24 cellular contexts compared by ENCODE assay signal in genomic region chr5:74303575-74303974, GRCh38.
"Had no signal": no experiment of that assay in that cellular context is flagged by ENCODE, and none has a peak within 500 bp of the region (broad histone marks: within the 10 kb centered on the region; RNA-seq: fewer than 3 reads in every experiment).

No MANE protein-coding gene starts in this region.

- H3K27me3 ChIP-seq: brain microvascular endothelial cell, cardiac muscle cell, MG63, Peyer's patch, SJSA1 had no signal

- H3K27ac ChIP-seq: brain microvascular endothelial cell, cardiac muscle cell, Peyer's patch, RWPE1, SJSA1 had no signal

- H3K36me3 ChIP-seq: brain microvascular endothelial cell, cardiac muscle cell, MG63, Peyer's patch, SJSA1 had no signal

- H3K4me1 ChIP-seq: Peyer's patch, SJSA1 had no signal

- H3K9me3 ChIP-seq: MG63, Peyer's patch, SJSA1 had no signal

- H3K4me3 ChIP-seq: cardiac muscle cell, MG63, Peyer's patch, SJSA1 had no signal

- ATAC-seq: activated CD4-positive, CD25-positive, alpha-beta regulatory T cell treated with anti-CD3 and anti-CD28 coated beads, Interleukin-2, amount 50 U/mL, for 24 hours; activated CD8-positive, alpha-beta T cell treated with anti-CD3 and anti-CD28 coated beads, Interleukin-2, amount 10 ng/mL, durations not matched to agents 7 days and 5 days; activated naive CD4-positive, alpha-beta T cell treated with anti-CD3 and anti-CD28 coated beads, Interleukin-2, amount 50 U/mL, for 72 hours; activated naive CD8-positive, alpha-beta T cell treated with anti-CD3 and anti-CD28 coated beads, Interleukin-2, amount 50 U/mL, for 24 hours had no signal

- DNase-seq: activated CD4-positive, alpha-beta T cell treated with anti-CD3 and anti-CD28 coated beads for 4 hours; activated CD4-positive, alpha-beta T cell treated with anti-CD3 and anti-CD28 coated beads, Interleukin-2, amount 50 U/mL, for 4 hours; activated CD8-positive, alpha-beta memory T cell treated with anti-CD3 and anti-CD28 coated beads, Interleukin-2, amount 50 U/mL, for 48 hours; activated CD8-positive, alpha-beta T cell treated with anti-CD3 and anti-CD28 coated beads, Interleukin-2, amount 10 ng/mL, durations not matched to agents 7 days and 5 days; activated effector memory CD4-positive, alpha-beta T cell treated with anti-CD3 and anti-CD28 coated beads, Interleukin-2, amount 50 U/mL, for 16 hours; activated naive CD4-positive, alpha-beta T cell treated with Interleukin-2 at 50 U/mL for 16 hours; activated naive CD8-positive, alpha-beta T cell treated with anti-CD3 and anti-CD28 coated beads, Interleukin-2, amount 50 U/mL, for 24 hours; activated T-cell treated with anti-CD3 and anti-CD28 coated beads, Interleukin-2, amount 50 U/mL, for 1 hour; amygdala; brain microvascular endothelial cell; MG63; NCI-H1105; NCI-H1436; NCI-H1694 treated with DMSO at 0.1 percent for 48 hours; NCI-H2029 treated with DMSO at 0.1 percent for 48 hours; NCI-H446; NCI-H524; Peyer's patch; Right ventricle myocardium superior had no signal
